Comparison of ENCODE assay signal across 16 cellular contexts in the genomic region with DNA sequence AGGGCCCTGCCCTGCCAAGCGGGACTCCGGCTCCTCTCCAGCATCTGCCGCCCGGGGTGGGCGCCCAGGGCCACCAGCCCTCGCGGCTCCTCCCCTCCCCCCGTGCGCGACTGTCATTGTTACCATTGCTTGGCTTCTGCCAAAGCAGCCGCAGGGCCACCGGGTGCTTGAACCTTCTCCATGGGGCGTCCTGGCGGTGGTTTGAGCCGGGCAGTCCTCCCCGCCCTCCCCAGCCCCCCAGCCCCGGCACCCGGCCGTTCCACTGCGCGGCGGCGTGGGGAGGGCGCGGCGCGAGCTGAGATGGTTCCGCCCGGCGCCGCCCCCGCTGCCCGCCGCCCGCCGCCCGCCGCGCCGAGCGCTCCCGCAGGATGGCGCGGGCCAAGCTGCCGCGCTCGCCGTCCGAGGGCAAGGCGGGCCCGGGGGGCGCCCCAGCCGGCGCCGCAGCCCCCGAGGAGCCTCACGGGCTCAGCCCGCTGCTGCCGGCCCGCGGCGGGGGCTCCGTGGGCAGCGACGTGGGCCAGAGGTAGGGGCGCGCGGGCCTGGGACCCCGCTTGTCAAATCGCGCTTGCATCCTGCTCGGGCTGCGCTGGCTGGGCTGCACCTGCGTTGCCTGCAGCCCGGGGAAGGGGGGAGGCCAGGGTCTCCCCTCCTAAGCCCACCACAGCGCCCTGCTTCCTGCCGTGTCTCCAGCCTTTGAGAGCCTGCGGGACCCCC. TPM values are rescaled to one million over a fixed set of nuclear protein-coding genes. Genes with fewer than 3 reads are reported as not detected.
DNase-seq lines count a peak whose midpoint lies in the region; ATAC-seq and TF ChIP-seq lines count a peak whose summit lies in the region.
"Had no signal": no experiment of that assay in that cellular context is flagged by ENCODE, and none has a peak within 500 bp of the region (broad histone marks: within the 10 kb centered on the region; RNA-seq: fewer than 3 reads in every experiment).

No MANE protein-coding gene starts in this region.

- no peaks in the 10 kb centered on the region for H3K4me1 Mint-ChIP-seq in nephron progenitor cell

- H3K9me3 Mint-ChIP-seq in nephron progenitor cell: peaks cover 21% of the 10 kb centered on the region

- H3K27me3 Mint-ChIP-seq in nephron progenitor cell (ENCODE audit: low read depth, poor library complexity): peaks cover 59% of the 10 kb centered on the region

- peak overlapping the region; percentile 40; the same call in 1 of the 2 replicates for H3K4me3 ChIP-seq in HUES48 (ENCODE audit: low read depth, low read length)

- peak; percentile 40 for DNase-seq in DMS79 treated with DMSO at 0.1 percent for 48 hours (lab: John Stamatoyannopoulos, UW)
- DNase-seq in DMS79 (lab: John Stamatoyannopoulos, UW): no peak
- peak; percentile 35 for DNase-seq in nephron progenitor cell
- DNase-seq in left colon: no peak
- no peak for DNase-seq in NCI-H526 treated with DMSO at 0.1 percent for 48 hours (lab: John Stamatoyannopoulos, UW)
- no peak for DNase-seq in SHP77 (lab: John Stamatoyannopoulos, UW)
- DNase-seq: DMS153; KBM-7; NCI-H1105; NCI-H1930; NK-92 treated with Interleukin-12 subunit alpha and Interleukin-12 subunit beta, amount 100 ng/mL, for 24 hours had no signal

- no peaks in the 10 kb centered on the region for H3K36me3 Mint-ChIP-seq in nephron progenitor cell (ENCODE audit: low read depth)

- H3K27ac ChIP-seq in HUES48 (ENCODE audit: low read depth, low read length): no peak overlapping the region
- peak overlapping the region; percentile 54 for H3K27ac ChIP-seq in cingulate gyrus (ENCODE audit: low read depth, low read length)
- H3K27ac ChIP-seq: RWPE1 had no signal

- no peaks in the 10 kb centered on the region for H3K4me1 ChIP-seq in HUES48 (ENCODE audit: control insufficient read depth, insufficient read depth, low read length)

- no peak overlapping the region for H3K9ac ChIP-seq in HUES48 (ENCODE audit: low read depth, low read length)

- peaks cover 3% of the 10 kb centered on the region; the same call in 1 of the 2 replicates for H3K9me3 ChIP-seq in HUES48 (ENCODE audit: control insufficient read depth, insufficient read depth, low read length)

- intact Hi-C loops in left colon (cut with DNase I, micrococcal nuclease): no loop called here

- no peak overlapping the region for H3K4me3 Mint-ChIP-seq in nephron progenitor cell

- H3K36me3 ChIP-seq in HUES48 (ENCODE audit: control insufficient read depth, insufficient read depth, low read length): no peaks in the 10 kb centered on the region

- no peak for TF ChIP-seq CTCF in nephron progenitor cell (IDR thresholded peaks at IDR 0.05)

- no peak overlapping the region for H3K27ac Mint-ChIP-seq in nephron progenitor cell

- no peak for ATAC-seq in left colon

- H3K27me3 ChIP-seq in HUES48 (ENCODE audit: control insufficient read depth, insufficient read depth, low read length): peaks cover 17% of the 10 kb centered on the region

RNA-seq across cellular contexts. Expression of a gene that starts 34.4 kb away (rescaled TPM):
- total RNA-seq in left colon: under 1 TPM in 1 of 2 donors, not detected in 1; 0.34 TPM
- total RNA-seq: A172, SK-MEL-5 had no signal

RNA-seq across cellular contexts. Expression of a gene that starts 37.1 kb away (rescaled TPM):
- not detected for total RNA-seq in left colon
- total RNA-seq: A172, SK-MEL-5 had no signal

Comparison
In these comparisons a context has a peak if more than half of its experiments do, and no peak if none do; other contexts are left out.
1. DNase-seq: peak in DMS79 treated with DMSO at 0.1 percent for 48 hours (single experiment) and nephron progenitor cell (single experiment); none in DMS79 (single experiment), left colon (0 of 2), NCI-H526 treated with DMSO at 0.1 percent for 48 hours (single experiment) and SHP77 (0 of 2).